21 cellular contexts compared by ENCODE assay signal in genomic region chr17:74812109-74812864, GRCh38. TPM values are rescaled to one million over a fixed set of nuclear protein-coding genes. Genes with fewer than 3 reads are reported as not detected.
DNase-seq lines count a peak whose midpoint lies in the region; ATAC-seq, FAIRE-seq and TF ChIP-seq lines count a peak whose summit lies in the region.
"Had no signal": no experiment of that assay in that cellular context is flagged by ENCODE, and none has a peak within 500 bp of the region (broad histone marks: within the 10 kb centered on the region; RNA-seq: fewer than 3 reads in every experiment).

No MANE protein-coding gene starts in this region.

- CTCF ChIA-PET in activated naive CD4-positive, alpha-beta T cell treated with anti-CD3 and anti-CD28 coated beads for 36 hours (lab: Charles Lee) = no interaction called here

- DNase-seq in SIG-M5 treated with dmso at 0.1 percent for 504 hours (lab: John Stamatoyannopoulos, UW; ENCODE audit: unreplicated experiment) = peak; percentile 58
- no peak for DNase-seq in SIG-M5 (lab: John Stamatoyannopoulos, UW)
- DNase-seq in endodermal cell = no peak
- peak; percentile 4 for DNase-seq in mesenchymal stem cell
- DNase-seq in activated naive CD4-positive, alpha-beta T cell treated with anti-CD3 and anti-CD28 coated beads for 36 hours = no peak
- no peak for DNase-seq in urothelium cell line (ENCODE audit: low spot score)
- DNase-seq in adrenal gland = no peak
- DNase-seq: activated CD8-positive, alpha-beta memory T cell treated with anti-CD3 and anti-CD28 coated beads for 24 hours; DMS53; NCI-H2029 treated with DMSO at 0.1 percent for 48 hours; NCI-H774; T-cell; trophoblast cell had no signal

- peaks cover 8% of the 10 kb centered on the region for H3K4me1 Mint-ChIP-seq in endodermal cell
- H3K4me1 Mint-ChIP-seq in activated naive CD4-positive, alpha-beta T cell treated with anti-CD3 and anti-CD28 coated beads for 36 hours (ENCODE audit: low read depth) = no peaks in the 10 kb centered on the region

- H4K91ac ChIP-seq in mesenchymal stem cell (ENCODE audit: low read length) = no peak overlapping the region

- H3K4me1 ChIP-seq in endodermal cell (ENCODE audit: control insufficient read depth, insufficient read depth, low read length) (no peaks in the 10 kb centered on the region), mesenchymal stem cell (ENCODE audit: control insufficient read depth, insufficient read depth, low read depth, low read length) (peaks cover 15% of the 10 kb centered on the region), adrenal gland (replicated peaks in 1 of 2) (peaks cover 0 to 21% of the 10 kb centered on the region in 2 donors)

- no peak overlapping the region for H2AK5ac ChIP-seq in mesenchymal stem cell (ENCODE audit: low read length, severe bottlenecking)

- no peaks in the 10 kb centered on the region for H3K9me3 ChIP-seq in endodermal cell (ENCODE audit: control insufficient read depth, low read length)
- H3K9me3 ChIP-seq in mesenchymal stem cell (ENCODE audit: control insufficient read depth, low read length) = no peaks in the 10 kb centered on the region
- H3K9me3 ChIP-seq in adrenal gland (replicated peaks in 1 of 3) = no peaks in the 10 kb centered on the region

- H2BK12ac ChIP-seq in mesenchymal stem cell (ENCODE audit: low read length in 2 of 2) = no peak overlapping the region

- H3K36me3 Mint-ChIP-seq in endodermal cell (ENCODE audit: low read depth) = peaks cover 33% of the 10 kb centered on the region
- H3K36me3 Mint-ChIP-seq in activated naive CD4-positive, alpha-beta T cell treated with anti-CD3 and anti-CD28 coated beads for 36 hours (ENCODE audit: low read depth) = peaks cover 3% of the 10 kb centered on the region

- TF ChIP-seq POLR2A in adrenal gland (IDR thresholded peaks at IDR 0.05) = no peak

- H2BK15ac ChIP-seq in mesenchymal stem cell (ENCODE audit: low read depth, poor library complexity, severe bottlenecking) = no peak overlapping the region

- intact Hi-C loops in activated naive CD4-positive, alpha-beta T cell treated with anti-CD3 and anti-CD28 coated beads for 36 hours (cut with micrococcal nuclease) = no loop called here
- intact Hi-C loops in adrenal gland (cut with DNase I) = no loop called here

- no peak overlapping the region for H2BK5ac ChIP-seq in mesenchymal stem cell (ENCODE audit: low read depth, low read length, poor library complexity, severe bottlenecking)

- H3K14ac ChIP-seq in mesenchymal stem cell (ENCODE audit: low read length in 2 of 2) = no peak overlapping the region

- no peak overlapping the region for H3K27ac Mint-ChIP-seq in endodermal cell
- no peak overlapping the region for H3K27ac Mint-ChIP-seq in activated naive CD4-positive, alpha-beta T cell treated with anti-CD3 and anti-CD28 coated beads for 36 hours
- H3K27ac Mint-ChIP-seq: activated T-helper 2 cell treated with anti-CD3 and anti-CD28 coated beads, Interferon-gamma antibody, Interleukin-2, Interleukin-4, amounts not matched to agents 10 μg/mL and 5 μg/mL and 100 μg/mL, durations not matched to agents 14 hours and 24 hours and 36 hours; T-cell had no signal

- no peak overlapping the region for H3K4me2 ChIP-seq in mesenchymal stem cell (ENCODE audit: low read length, poor library complexity, severe bottlenecking)

- no peak overlapping the region for H3K4ac ChIP-seq in mesenchymal stem cell (ENCODE audit: low read depth in 1 of 2, low read length in 2 of 2)

- no peak overlapping the region for H2AFZ ChIP-seq in mesenchymal stem cell (ENCODE audit: low read depth, low read length)

- H3K27me3 Mint-ChIP-seq in endodermal cell (ENCODE audit: insufficient read depth) = no peaks in the 10 kb centered on the region
- H3K27me3 Mint-ChIP-seq in activated naive CD4-positive, alpha-beta T cell treated with anti-CD3 and anti-CD28 coated beads for 36 hours (ENCODE audit: low read depth) = no peaks in the 10 kb centered on the region
- H3K27me3 Mint-ChIP-seq: T-cell had no signal

- TF ChIP-seq CTCF in endodermal cell (conservative IDR thresholded peaks at IDR 0.05) (no peak), adrenal gland (IDR thresholded peaks at IDR 0.05) (no peak)

- no peaks in the 10 kb centered on the region for H3K79me1 ChIP-seq in mesenchymal stem cell (replicated peaks; ENCODE audit: low read length, poor library complexity, severe bottlenecking)

- ATAC-seq in HG02852 (IDR thresholded peaks at IDR 0.05; ENCODE audit: unreplicated experiment) = no peak
- ATAC-seq: T-cell had no signal

- H2BK120ac ChIP-seq in mesenchymal stem cell (ENCODE audit: low read depth, low read length) = no peak overlapping the region

- no peak overlapping the region for H4K8ac ChIP-seq in mesenchymal stem cell (ENCODE audit: low read length)

- H3K27ac ChIP-seq in endodermal cell (ENCODE audit: low read depth, low read length) (no peak overlapping the region), mesenchymal stem cell (ENCODE audit: low read length, poor library complexity, severe bottlenecking) (no peak overlapping the region), adrenal gland (no peak overlapping the region)
- H3K27ac ChIP-seq: C4-2B had no signal

- H3K23ac ChIP-seq in mesenchymal stem cell (ENCODE audit: low read length in 2 of 2) = no peak overlapping the region

- no peak overlapping the region for H3K18ac ChIP-seq in mesenchymal stem cell (ENCODE audit: low read depth in 1 of 2, low read length in 2 of 2)

- H3K9ac ChIP-seq in endodermal cell (ENCODE audit: extremely low read depth, low read length, poor library complexity, severe bottlenecking) = no peak overlapping the region
- H3K9ac ChIP-seq in mesenchymal stem cell (ENCODE audit: low read length) = no peak overlapping the region

- H3K27me3 ChIP-seq in endodermal cell (ENCODE audit: control insufficient read depth, insufficient read depth, low read length, poor library complexity, severe bottlenecking) (no peaks in the 10 kb centered on the region), mesenchymal stem cell (ENCODE audit: control insufficient read depth in 1 of 2, insufficient read depth in 1 of 2, low read length in 2 of 2) (no peaks in the 10 kb centered on the region), adrenal gland (no peaks in the 10 kb centered on the region)

- WGBS in endodermal cell (ENCODE audit: insufficient coverage in 1 of 2, insufficient read length in 1 of 2), 2 experiments = 59 to 69% methylated on average over 14 to 20 of the region's 20 CpGs
- 53% methylated on average over 20 of the region's 20 CpGs for WGBS in mesenchymal stem cell
- WGBS in adrenal gland, 4 donors = 61 to 70% (median 63%) methylated on average over 18 to 20 of the region's 20 CpGs

- H3K4me3 ChIP-seq in endodermal cell (ENCODE audit: low read length) (no peak overlapping the region), mesenchymal stem cell (ENCODE audit: insufficient read depth in 1 of 2, low read depth in 1 of 2, low read length in 2 of 2) (no peak overlapping the region), adrenal gland (no peak overlapping the region)

- H3K36me3 ChIP-seq in endodermal cell (ENCODE audit: control insufficient read depth, insufficient read depth, low read length) = peaks cover 15% of the 10 kb centered on the region
- peaks cover 19 to 47% of the 10 kb centered on the region in 2 experiments for H3K36me3 ChIP-seq in mesenchymal stem cell (ENCODE audit: control insufficient read depth in 1 of 2, insufficient read depth in 2 of 2, low read depth in 1 of 2, low read length in 2 of 2)
- no peaks in the 10 kb centered on the region for H3K36me3 ChIP-seq in adrenal gland (replicated peaks in 1 of 2)

- no peaks in the 10 kb centered on the region for H3K9me3 Mint-ChIP-seq in endodermal cell
- no peaks in the 10 kb centered on the region for H3K9me3 Mint-ChIP-seq in activated naive CD4-positive, alpha-beta T cell treated with anti-CD3 and anti-CD28 coated beads for 36 hours
- H3K9me3 Mint-ChIP-seq: activated T-helper 2 cell treated with anti-CD3 and anti-CD28 coated beads, Interferon-gamma antibody, Interleukin-2, Interleukin-4, amounts not matched to agents 10 μg/mL and 5 μg/mL and 100 μg/mL, durations not matched to agents 14 hours and 24 hours and 36 hours; T-cell had no signal

- FAIRE-seq in urothelium cell line (lab: Jason Lieb, UNC) = no peak
- FAIRE-seq: A204.1, colon, GM19239, keratinocyte had no signal

- H3K4me3 Mint-ChIP-seq in endodermal cell = peak overlapping the region; percentile 41
- no peak overlapping the region for H3K4me3 Mint-ChIP-seq in activated naive CD4-positive, alpha-beta T cell treated with anti-CD3 and anti-CD28 coated beads for 36 hours
- H3K4me3 Mint-ChIP-seq: T-cell had no signal

RNA-seq across cellular contexts. Expression of gene NAT9, which starts 36.1 kb away (rescaled TPM):
- total RNA-seq in endodermal cell (10 to 100 TPM; 58.3 to 77.3 TPM), adrenal gland (100 to 1,000 TPM in 1 of 8 donors, 10 to 100 TPM in 7; 23.1 to 149 (median 62.4) TPM)
- polyA plus RNA-seq in endodermal cell (2013, experiment 1 of 2) = 52.6 TPM
- 39.7 TPM for polyA plus RNA-seq in endodermal cell (2013, experiment 2 of 2)
- polyA plus RNA-seq in mesenchymal stem cell (2013, experiment 1 of 2) = 29.5 TPM
- 30.4 TPM for polyA plus RNA-seq in mesenchymal stem cell (2013, experiment 2 of 2)
- total RNA-seq in activated naive CD4-positive, alpha-beta T cell treated with anti-CD3 and anti-CD28 coated beads for 36 hours = 10 to 100 TPM; 42.1 to 43.9 TPM
- 100 to 1,000 TPM in 2 of 3 donors, 10 to 100 TPM in 1; 91.6 to 112 (median 104) TPM for polyA plus RNA-seq in adrenal gland

RNA-seq across cellular contexts. Expression of gene GRIN2C, which starts 47.4 kb away (rescaled TPM):
- total RNA-seq in endodermal cell = under 1 TPM; 0.24 to 0.31 TPM
- 0.36 TPM for polyA plus RNA-seq in endodermal cell (2013, experiment 1 of 2)
- 0.33 TPM for polyA plus RNA-seq in endodermal cell (2013, experiment 2 of 2)
- polyA plus RNA-seq in mesenchymal stem cell (2013, experiment 1 of 2) = not detected
- 0.01 TPM for polyA plus RNA-seq in mesenchymal stem cell (2013, experiment 2 of 2)
- under 1 TPM in 1 of 2 experiments, not detected in 1; 0.07 TPM for total RNA-seq in activated naive CD4-positive, alpha-beta T cell treated with anti-CD3 and anti-CD28 coated beads for 36 hours
- total RNA-seq in adrenal gland = 10 to 100 TPM in 1 of 8 donors, 1 to 10 TPM in 6, under 1 TPM in 1; 0.42 to 16.4 (median 2.9) TPM
- polyA plus RNA-seq in adrenal gland = 1 to 10 TPM in 2 of 3 donors, under 1 TPM in 1; 0.70 to 6.1 (median 3.2) TPM
- total RNA-seq: RPMI7951, T-cell had no signal
- polyA plus RNA-seq: keratinocyte had no signal

Comparison
In these comparisons a context has a peak if more than half of its experiments do, and no peak if none do; other contexts are left out.
1. DNase-seq: peak in SIG-M5 treated with dmso at 0.1 percent for 504 hours (single experiment) and mesenchymal stem cell (single experiment); none in SIG-M5 (single experiment), endodermal cell (single experiment), activated naive CD4-positive, alpha-beta T cell treated with anti-CD3 and anti-CD28 coated beads for 36 hours (single experiment), urothelium cell line (single experiment) and adrenal gland (0 of 7).